13 cellular contexts compared by ENCODE assay signal in genomic region chr2:180938419-180938818, GRCh38. TPM values are rescaled to one million over a fixed set of nuclear protein-coding genes. Genes with fewer than 3 reads are reported as not detected.
DNase-seq lines count a peak whose midpoint lies in the region; ATAC-seq, FAIRE-seq and TF ChIP-seq lines count a peak whose summit lies in the region.
"Had no signal": no experiment of that assay in that cellular context is flagged by ENCODE, and none has a peak within 500 bp of the region (broad histone marks: within the 10 kb centered on the region; RNA-seq: fewer than 3 reads in every experiment).

No MANE protein-coding gene starts in this region.

- TF ChIP-seq EP300 in GM12878 (IDR thresholded peaks at IDR 0.05; ENCODE audit: borderline replicate concordance in 1 of 2, control insufficient read depth in 1 of 2, low read depth in 2 of 2, low read length in 2 of 2), result no peak

- H3K27me3 Mint-ChIP-seq in CD4-positive, alpha-beta memory T cell, result peaks cover 2 to 7% of the 10 kb centered on the region in 2 donors

- no peak for FAIRE-seq in GM12878 (lab: Jason Lieb, UNC)
- FAIRE-seq: colon had no signal

- no peaks in the 10 kb centered on the region for H3K36me3 Mint-ChIP-seq in CD4-positive, alpha-beta memory T cell

- H3K9me3 Mint-ChIP-seq in CD4-positive, alpha-beta memory T cell, result peaks cover 0 to 5% (median 0%) of the 10 kb centered on the region in 8 donors

- peak; percentile 75 for DNase-seq in AG09309 (ENCODE audit: low read depth)
- no peak for DNase-seq in GM12878 (ENCODE audit: low read depth, low spot score)
- no peak for DNase-seq in occipital lobe (lab: John Stamatoyannopoulos, UW)
- DNase-seq in middle frontal gyrus (ENCODE audit: extremely low spot score, low spot score), result no peak
- no peak for DNase-seq in CD4-positive, alpha-beta memory T cell
- DNase-seq in SKM-1 (lab: John Stamatoyannopoulos, UW; ENCODE audit: unreplicated experiment), result no peak
- DNase-seq: activated T-cell treated with anti-CD3 and anti-CD28 coated beads, Interleukin-2, amount 50 U/mL, for 48 hours; NCI-H774 had no signal

- RAD21 ChIA-PET in GM12878 (lab: Charles Lee; ENCODE audit: unreplicated experiment), result interaction anchor here (1.2 to 1.5 kb wide), 2 partner anchors 10 to 120 kb away, joined by 3 to 4 read pairs; no protein-coding TSS in a partner anchor

- H3K27ac ChIP-seq in GM12878 (ENCODE audit: control insufficient read depth, insufficient read depth), result no peak overlapping the region
- no peak overlapping the region for H3K27ac ChIP-seq in CD4-positive, alpha-beta memory T cell (ENCODE audit: low read depth, low read length)

- no peaks in the 10 kb centered on the region for H3K27me3 ChIP-seq in GM12878 (replicated peaks in 1 of 2; ENCODE audit: control insufficient read depth in 2 of 2, insufficient read depth in 2 of 2, low read length in 1 of 2)
- H3K27me3 ChIP-seq in CD4-positive, alpha-beta memory T cell (ENCODE audit: insufficient read depth, low read length), result no peaks in the 10 kb centered on the region

- peaks cover 6% of the 10 kb centered on the region for H3K9me3 ChIP-seq in GM12878 (replicated peaks; ENCODE audit: control insufficient read depth, insufficient read depth, low read length)
- H3K9me3 ChIP-seq in CD4-positive, alpha-beta memory T cell (ENCODE audit: control insufficient read depth in 1 of 2, low read length in 2 of 2), result no peaks in the 10 kb centered on the region

- H3K4me1 Mint-ChIP-seq in CD4-positive, alpha-beta memory T cell, result peaks cover 2 to 15% (median 7%) of the 10 kb centered on the region in 4 donors

- POLR2A ChIA-PET in GM12878 (lab: Charles Lee), result interaction anchor here (0.6 to 0.8 kb wide), 2 partner anchors 18 to 45 kb away, joined by 3 read pairs; no protein-coding TSS in a partner anchor
- POLR2A ChIA-PET in CD4-positive, alpha-beta memory T cell (lab: Charles Lee; ENCODE audit: partially characterized antibody), result interaction anchor here (1.4 kb wide), 1 partner anchor 42 kb away, joined by 4 read pairs; the partner anchor contains the start of gene UBE2E3

- in situ Hi-C loops in GM12878 (cut with MboI), result no loop called here

- no peak overlapping the region for H3K9ac ChIP-seq in GM12878 (ENCODE audit: control insufficient read depth, insufficient read depth, low read length)

- intact Hi-C loops in GM12878 (cut with micrococcal nuclease; ENCODE audit: unreplicated experiment), result no loop called here
- intact Hi-C loops in CD4-positive, alpha-beta memory T cell (cut with micrococcal nuclease), result no loop called here

- SMC1A ChIA-PET in GM12878 (lab: Charles Lee; ENCODE audit: uncharacterized antibody, unreplicated experiment), result interaction anchor here (0.8 to 1.6 kb wide), 3 partner anchors 12 to 46 kb away, joined by 3 to 6 read pairs (median 3); no protein-coding TSS in a partner anchor

- no peak overlapping the region for H2AFZ ChIP-seq in GM12878 (ENCODE audit: control insufficient read depth, low read depth, low read length)

- peak; percentile 43 for ATAC-seq in GM19025 (IDR thresholded peaks at IDR 0.05; ENCODE audit: low read depth, unreplicated experiment)
- ATAC-seq in HG02981 (IDR thresholded peaks at IDR 0.05; ENCODE audit: unreplicated experiment), result peak; percentile 40
- ATAC-seq in GM12878, result peak; percentile 50
- ATAC-seq: HCT116 had no signal

- no peaks in the 10 kb centered on the region for H3K79me2 ChIP-seq in GM12878 (ENCODE audit: control insufficient read depth, insufficient read depth, low read length)

- no TSS peak for BruUV-seq in GM12878 (replicated peaks; lab: Mats Ljungman, UMichigan)

- peak overlapping the region in 2 of 8 donors; percentile 11 to 19 for H3K4me3 Mint-ChIP-seq in CD4-positive, alpha-beta memory T cell
- H3K4me3 Mint-ChIP-seq: natural killer cell treated with Interleukin-12 subunit alpha and Interleukin-12 subunit beta and Interleukin-15 and Interleukin-18, amount 100 ng/mL, for 72 hours had no signal

- H4K20me1 ChIP-seq in GM12878 (ENCODE audit: control insufficient read depth, insufficient read depth), result no peaks in the 10 kb centered on the region

- no peak for TF ChIP-seq RAD21 in GM12878 (IDR thresholded peaks at IDR 0.05; ENCODE audit: insufficient read depth, low read depth, low read length)

- H3K27ac Mint-ChIP-seq in CD4-positive, alpha-beta memory T cell, result no peak overlapping the region

- TF ChIP-seq CTCF in AG09309 (IDR thresholded peaks at IDR 0.05; ENCODE audit: control insufficient read depth, insufficient read depth, low read depth, low read length, missing control alignments) (no peak), GM12878 (IDR thresholded peaks at IDR 0.05 in 2 of 3, conservative IDR thresholded peaks at IDR 0.05 in 1 of 3; ENCODE audit: control insufficient read depth in 2 of 3, extremely low read depth in 1 of 3, insufficient read depth in 1 of 3, low read depth in 3 of 3, low read length in 3 of 3) (no peak)

- no peak overlapping the region for H3K4me3 ChIP-seq in AG09309 (ENCODE audit: control insufficient read depth, low read depth, low read length)
- H3K4me3 ChIP-seq in GM12878, result no peak overlapping the region
- H3K4me3 ChIP-seq in CD4-positive, alpha-beta memory T cell (ENCODE audit: low read length in 2 of 2), result no peak overlapping the region

- 0 out of 2 replicates have a peak, but pooled peaks cover 3% of the 10 kb centered on the region for H3K4me1 ChIP-seq in GM12878 (ENCODE audit: control insufficient read depth, insufficient read depth, low read length)
- no peaks in the 10 kb centered on the region for H3K4me1 ChIP-seq in CD4-positive, alpha-beta memory T cell (ENCODE audit: insufficient read depth, low read length)

- TF ChIP-seq POLR2A in GM12878 (IDR thresholded peaks at IDR 0.05; ENCODE audit: low read depth, low read length), result no peak

- H3K4me2 ChIP-seq in GM12878 (ENCODE audit: control insufficient read depth, insufficient read depth), result no peak overlapping the region

- CTCF ChIA-PET in GM12878 (lab: Yijun Ruan, JAX), result interaction anchor here (1.1 kb wide), 2 partner anchors 16 to 42 kb away, joined by 3 to 4 read pairs; partner anchors contain the start of gene UBE2E3
- CTCF ChIA-PET in CD4-positive, alpha-beta memory T cell (lab: Charles Lee; ENCODE audit: partially characterized antibody), result no interaction called here

- H3K36me3 ChIP-seq in GM12878 (ENCODE audit: control insufficient read depth in 2 of 2, insufficient read depth in 2 of 2, low read length in 1 of 2), result no peaks in the 10 kb centered on the region
- no peaks in the 10 kb centered on the region for H3K36me3 ChIP-seq in CD4-positive, alpha-beta memory T cell (ENCODE audit: insufficient read depth, low read length)

TF ChIP-seq in GM12878, 131 proteins besides CTCF, POLR2A, EP300 and RAD21 (continues in another document):
- TF ChIP-seq, protein P1, sequence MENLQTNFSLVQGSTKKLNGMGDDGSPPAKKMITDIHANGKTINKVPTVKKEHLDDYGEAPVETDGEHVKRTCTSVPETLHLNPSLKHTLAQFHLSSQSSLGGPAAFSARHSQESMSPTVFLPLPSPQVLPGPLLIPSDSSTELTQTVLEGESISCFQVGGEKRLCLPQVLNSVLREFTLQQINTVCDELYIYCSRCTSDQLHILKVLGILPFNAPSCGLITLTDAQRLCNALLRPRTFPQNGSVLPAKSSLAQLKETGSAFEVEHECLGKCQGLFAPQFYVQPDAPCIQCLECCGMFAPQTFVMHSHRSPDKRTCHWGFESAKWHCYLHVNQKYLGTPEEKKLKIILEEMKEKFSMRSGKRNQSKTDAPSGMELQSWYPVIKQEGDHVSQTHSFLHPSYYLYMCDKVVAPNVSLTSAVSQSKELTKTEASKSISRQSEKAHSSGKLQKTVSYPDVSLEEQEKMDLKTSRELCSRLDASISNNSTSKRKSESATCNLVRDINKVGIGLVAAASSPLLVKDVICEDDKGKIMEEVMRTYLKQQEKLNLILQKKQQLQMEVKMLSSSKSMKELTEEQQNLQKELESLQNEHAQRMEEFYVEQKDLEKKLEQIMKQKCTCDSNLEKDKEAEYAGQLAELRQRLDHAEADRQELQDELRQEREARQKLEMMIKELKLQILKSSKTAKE (IDR thresholded peaks at IDR 0.05; ENCODE audit: low read depth, poor library complexity, severe bottlenecking), result no peak

RNA-seq across cellular contexts. Expression of gene UBE2E3, which starts 42.0 kb away (rescaled TPM):
- total RNA-seq in GM12878 (2013; cell fraction: nucleolus; rRNA removed), result 4.8 and 4.9 TPM in 2 replicates
- total RNA-seq in GM12878 (2014; rRNA removed) (23.4 and 24.5 TPM in 2 replicates), GM12878 (2014; rRNA removed; fragmentation: Illumina TruSeq; extraction: Trizol) (17.1 and 18.5 TPM in 2 replicates), GM12878 (2021) (22.4 and 27.0 TPM in 2 replicates), occipital lobe (116 TPM)
- 22.3 TPM for polyA plus RNA-seq in GM12878 (2011; ENCODE audit: low read depth)
- polyA plus RNA-seq in GM12878 (2011; rRNA removed) (46.4 and 49.8 TPM in 2 replicates), GM12878 (2014; fragmentation: Illumina TruSeq; extraction: Trizol) (50.0 and 73.9 TPM in 2 replicates), GM12878 (2014; fragmentation: Nextera tagmentation; extraction: Ambion mirVana) (10 to 100 TPM; 14.9 to 22.7 TPM), GM12878 (2014; rRNA removed) (24.0 and 29.9 TPM in 2 replicates), GM12878 (2016; fragmentation: Nextera tagmentation; extraction: Ambion mirVana) (10 to 100 TPM; 27.9 to 37.9 TPM)
- 31.4 and 34.4 TPM in 2 replicates for polyA plus RNA-seq in GM12878 (2011; cell fraction: cytosol; rRNA removed)
- 31.3 and 37.2 TPM in 2 replicates for polyA plus RNA-seq in GM12878 (2011; cell fraction: nucleus; rRNA removed)
- 30.8 and 34.1 TPM in 2 replicates for polyA plus RNA-seq in GM12878 (2012)
- polyA minus RNA-seq in GM12878 (2011; rRNA and poly(A)+ RNA removed), result 16.8 and 19.4 TPM in 2 replicates
- polyA minus RNA-seq in GM12878 (2011; cell fraction: cytosol; rRNA and poly(A)+ RNA removed), result 5.1 and 11.1 TPM in 2 replicates
- 10.5 and 19.1 TPM in 2 replicates for polyA minus RNA-seq in GM12878 (2011; cell fraction: nucleus; rRNA and poly(A)+ RNA removed)
- total RNA-seq in CD4-positive, alpha-beta memory T cell, result 10 to 100 TPM; 25.0 to 27.0 TPM
- polyA plus RNA-seq in CD4-positive, alpha-beta memory T cell, result 10 to 100 TPM; 45.2 to 55.0 TPM
